ENCODE assay signal across 8 cellular contexts in genomic region chr19:35744335-35744687, GRCh38. TPM values are rescaled to one million over a fixed set of nuclear protein-coding genes. Genes with fewer than 3 reads are reported as not detected.
DNase-seq lines count a peak whose midpoint lies in the region; ATAC-seq and TF ChIP-seq lines count a peak whose summit lies in the region.

No MANE protein-coding gene starts in this region.

- peaks cover 0 to 2% of the 10 kb centered on the region in 2 donors for H3K27me3 Mint-ChIP-seq in CD8-positive, alpha-beta memory T cell

- H3K9me3 ChIP-seq in CD8-positive, alpha-beta memory T cell (ENCODE audit: low read length), result no peaks in the 10 kb centered on the region
- H3K9me3 ChIP-seq in Peyer's patch (no peaks in the 10 kb centered on the region), ovary (no peaks in the 10 kb centered on the region)

- CTCF ChIA-PET in CD8-positive, alpha-beta memory T cell (lab: Charles Lee), result interaction anchor here (0.7 to 1.3 kb wide), 3 partner anchors 16 to 60 kb away, joined by 3 read pairs; no protein-coding TSS in a partner anchor

- H3K27ac Mint-ChIP-seq in CD8-positive, alpha-beta memory T cell, result peak overlapping the region; percentile 96 to 100 (median 99)

- no peak for TF ChIP-seq CTCF in Peyer's patch (IDR thresholded peaks at IDR 0.05)
- TF ChIP-seq CTCF in epithelial cell of esophagus (IDR thresholded peaks at IDR 0.05; ENCODE audit: insufficient read depth, low read depth, low read length, missing control alignments), result no peak
- no peak for TF ChIP-seq CTCF in ovary (IDR thresholded peaks at IDR 0.05)

- peaks cover 59% of the 10 kb centered on the region for H3K4me1 ChIP-seq in CD8-positive, alpha-beta memory T cell (ENCODE audit: insufficient read depth, low read length)
- H3K4me1 ChIP-seq in Peyer's patch (peaks cover 3 to 39% (median 26%) of the 10 kb centered on the region in 4 donors), ovary (ENCODE audit: insufficient read depth) (peaks cover 17% of the 10 kb centered on the region)

- peak overlapping the region; percentile 97 for H3K4me3 ChIP-seq in CD8-positive, alpha-beta memory T cell (ENCODE audit: low read length)
- H3K4me3 ChIP-seq in Peyer's patch (peak overlapping the region; percentile 63 to 93 (median 78)), epithelial cell of esophagus (ENCODE audit: low read length) (peak overlapping the region; percentile 92), ovary (peak overlapping the region; percentile 94)

- intact Hi-C loops in ovary (cut with DNase I), result no loop called here

- no peak for TF ChIP-seq EP300 in ovary (IDR thresholded peaks at IDR 0.05)

- peak overlapping the region; percentile 90 to 100 (median 98) for H3K4me3 Mint-ChIP-seq in CD8-positive, alpha-beta memory T cell

- peaks cover 56 to 78% (median 67%) of the 10 kb centered on the region in 3 donors for H3K4me1 Mint-ChIP-seq in CD8-positive, alpha-beta memory T cell

- no peaks in the 10 kb centered on the region for H3K9me3 Mint-ChIP-seq in CD8-positive, alpha-beta memory T cell

- no peak for DNase-seq in CD8-positive, alpha-beta memory T cell
- DNase-seq in Peyer's patch (no peak), epithelial cell of esophagus (ENCODE audit: low read depth) (no peak), ovary (no peak), AML-193 (lab: John Stamatoyannopoulos, UW) (no peak)
- DNase-seq in activated CD4-positive, CD25-positive, alpha-beta regulatory T cell (lab: John Stamatoyannopoulos, UW), result no peak

- no peak for ATAC-seq in HG02870 (IDR thresholded peaks at IDR 0.05; ENCODE audit: unreplicated experiment)
- no peak for ATAC-seq in GM21529 (IDR thresholded peaks at IDR 0.05; ENCODE audit: unreplicated experiment)

- peaks cover under 1% of the 10 kb centered on the region for H3K36me3 ChIP-seq in CD8-positive, alpha-beta memory T cell (ENCODE audit: insufficient read depth, low read length)
- H3K36me3 ChIP-seq in Peyer's patch (peaks cover 0 to 6% (median 0%) of the 10 kb centered on the region in 3 donors), ovary (no peaks in the 10 kb centered on the region)

- H3K36me3 Mint-ChIP-seq in CD8-positive, alpha-beta memory T cell, result peaks cover 0 to 32% (median 0%) of the 10 kb centered on the region in 3 donors

- H3K27me3 ChIP-seq in CD8-positive, alpha-beta memory T cell (ENCODE audit: insufficient read depth, low read length, poor library complexity, severe bottlenecking), result no peaks in the 10 kb centered on the region
- H3K27me3 ChIP-seq in Peyer's patch, result no peaks in the 10 kb centered on the region
- no peaks in the 10 kb centered on the region for H3K27me3 ChIP-seq in ovary

- TF ChIP-seq POLR2A in Peyer's patch (IDR thresholded peaks at IDR 0.05) (no peak), ovary (IDR thresholded peaks at IDR 0.05) (no peak)

- H3K27ac ChIP-seq in CD8-positive, alpha-beta memory T cell (ENCODE audit: low read depth, low read length), result peak overlapping the region; percentile 100
- H3K27ac ChIP-seq in Peyer's patch (peak overlapping the region; percentile 98 to 100 (median 98)), ovary (peak overlapping the region in 1 of 2 donors; percentile 100)

- POLR2A ChIA-PET in CD8-positive, alpha-beta memory T cell (lab: Charles Lee), result interaction anchor here (0.6 to 1.9 kb wide), 5 partner anchors 13 to 96 kb away, joined by 3 to 12 read pairs (median 3); partner anchors contain the start of genes COX6B1, KMT2B and PROSER3

- WGBS in ovary, 3 donors, result 51 to 56% (median 53%) methylated on average over 8 of the region's 8 CpGs

RNA-seq across cellular contexts. Expression of gene U2AF1L4, which starts 0.9 kb away (rescaled TPM):
- 10 to 100 TPM; 29.0 to 32.2 TPM for total RNA-seq in CD8-positive, alpha-beta memory T cell
- polyA plus RNA-seq in CD8-positive, alpha-beta memory T cell, result 37.5 TPM
- total RNA-seq in Peyer's patch (10 to 100 TPM; 14.5 to 70.5 (median 34.6) TPM), ovary (10 to 100 TPM; 16.7 to 37.5 (median 25.6) TPM)
- polyA plus RNA-seq in ovary, result 10 to 100 TPM; 16.7 to 37.7 TPM

RNA-seq across cellular contexts. Expression of gene PSENEN, which starts 1.1 kb away (rescaled TPM):
- total RNA-seq in CD8-positive, alpha-beta memory T cell, result 10 to 100 TPM; 50.8 to 57.8 TPM
- polyA plus RNA-seq in CD8-positive, alpha-beta memory T cell, result 101 TPM
- total RNA-seq in Peyer's patch, result 10 to 100 TPM in 3 of 4 donors, 1 to 10 TPM in 1; 8.3 to 48.2 (median 40.6) TPM
- 10 to 100 TPM; 23.4 to 90.4 (median 44.9) TPM for total RNA-seq in ovary
- polyA plus RNA-seq in ovary, result 10 to 100 TPM; 34.0 to 44.6 TPM

RNA-seq across cellular contexts. Expression of gene IGFLR1, which starts 2.1 kb away (rescaled TPM):
- 100 to 1,000 TPM; 108 to 110 TPM for total RNA-seq in CD8-positive, alpha-beta memory T cell
- 96.7 TPM for polyA plus RNA-seq in CD8-positive, alpha-beta memory T cell
- 10 to 100 TPM in 3 of 4 donors, 1 to 10 TPM in 1; 8.3 to 14.2 (median 12.3) TPM for total RNA-seq in Peyer's patch
- total RNA-seq in ovary, result 10 to 100 TPM in 3 of 7 donors, 1 to 10 TPM in 4; 3.6 to 12.8 (median 7.6) TPM
- 1 to 10 TPM in 1 of 2 donors, under 1 TPM in 1; 0.93 to 9.0 TPM for polyA plus RNA-seq in ovary

RNA-seq across cellular contexts. Expression of gene LIN37, which starts 4.1 kb away (rescaled TPM):
- 10 to 100 TPM in 1 of 2 experiments, 1 to 10 TPM in 1; 8.8 to 10.5 TPM for total RNA-seq in CD8-positive, alpha-beta memory T cell
- 12.7 TPM for polyA plus RNA-seq in CD8-positive, alpha-beta memory T cell
- total RNA-seq in Peyer's patch (10 to 100 TPM; 11.6 to 30.5 (median 20.2) TPM), ovary (10 to 100 TPM; 14.5 to 25.6 (median 19.1) TPM)
- polyA plus RNA-seq in ovary, result 10 to 100 TPM in 1 of 2 donors, 1 to 10 TPM in 1; 9.8 to 24.1 TPM

RNA-seq across cellular contexts. Expression of gene HSPB6, which starts 12.5 kb away (rescaled TPM):
- not detected for total RNA-seq in CD8-positive, alpha-beta memory T cell
- not detected for polyA plus RNA-seq in CD8-positive, alpha-beta memory T cell
- 10 to 100 TPM in 2 of 4 donors, 1 to 10 TPM in 2; 9.2 to 19.8 (median 13.6) TPM for total RNA-seq in Peyer's patch
- 100 to 1,000 TPM in 6 of 7 donors, 10 to 100 TPM in 1; 44.9 to 276 (median 232) TPM for total RNA-seq in ovary
- 100 to 1,000 TPM; 101 to 434 TPM for polyA plus RNA-seq in ovary

Comparison
In these comparisons a context has a peak if more than half of its experiments do, and no peak if none do; other contexts are left out.
1. RNA of gene IGFLR1, which starts 2.1 kb away (total RNA-seq): 108 to 110 TPM in CD8-positive, alpha-beta memory T cell; 8.3 to 14.2 TPM in Peyer's patch and 3.6 to 12.8 TPM in ovary; every median in the first group is over 4 times any median in the second.
2. Peak in every context shown above with its lines, with median percentiles within 50 percentile points of each other: H3K4me3 ChIP-seq.